ENCODE assay signal across 8 cellular contexts in genomic region chr5:36177715-36178556, GRCh38. TPM values are rescaled to one million over a fixed set of nuclear protein-coding genes. Genes with fewer than 3 reads are reported as not detected.
DNase-seq lines count a peak whose midpoint lies in the region; ATAC-seq, FAIRE-seq and TF ChIP-seq lines count a peak whose summit lies in the region.

No MANE protein-coding gene starts in this region.

- H3K4me3 Mint-ChIP-seq in chondrocyte (ENCODE audit: unreplicated experiment): no peak overlapping the region
- H3K4me3 Mint-ChIP-seq in activated CD4-positive, alpha-beta memory T cell treated with anti-CD3 and anti-CD28 coated beads for 36 hours: no peak overlapping the region

- no peaks in the 10 kb centered on the region for H3K27me3 Mint-ChIP-seq in chondrocyte (ENCODE audit: low read depth)
- H3K27me3 Mint-ChIP-seq in activated CD4-positive, alpha-beta memory T cell treated with anti-CD3 and anti-CD28 coated beads for 36 hours: no peaks in the 10 kb centered on the region

- TF ChIP-seq CTCF in chondrocyte (IDR thresholded peaks at IDR 0.05): peak; percentile 83

- H3K36me3 Mint-ChIP-seq in chondrocyte (ENCODE audit: low read depth): peaks cover 27% of the 10 kb centered on the region
- peaks cover 52% of the 10 kb centered on the region for H3K36me3 Mint-ChIP-seq in activated CD4-positive, alpha-beta memory T cell treated with anti-CD3 and anti-CD28 coated beads for 36 hours

- no peaks in the 10 kb centered on the region for H3K9me3 Mint-ChIP-seq in chondrocyte (ENCODE audit: low read depth)
- H3K9me3 Mint-ChIP-seq in activated CD4-positive, alpha-beta memory T cell treated with anti-CD3 and anti-CD28 coated beads for 36 hours: no peaks in the 10 kb centered on the region

- CTCF ChIA-PET in activated CD4-positive, alpha-beta memory T cell treated with anti-CD3 and anti-CD28 coated beads for 36 hours (lab: Charles Lee): interaction anchor here (0.7 to 1.6 kb wide), 3 partner anchors 59 to 64 kb away, joined by 3 to 5 read pairs (median 4); partner anchors contain the start of gene NADK2

- no peak for FAIRE-seq in frontal cortex (lab: Jason Lieb, UNC)

- DNase-seq in Right ventricle myocardium superior: no peak
- DNase-seq in cardiac septum (ENCODE audit: low spot score): no peak
- DNase-seq in NCI-H446 treated with DMSO at 0.1 percent for 48 hours (lab: John Stamatoyannopoulos, UW): peak; percentile 54
- no peak for DNase-seq in chondrocyte (ENCODE audit: low spot score)
- peak; percentile 63 for DNase-seq in medulla oblongata (ENCODE audit: extremely low spot score)
- no peak for DNase-seq in frontal cortex (ENCODE audit: low spot score in 2 of 2)
- no peak for DNase-seq in activated CD4-positive, alpha-beta memory T cell treated with anti-CD3 and anti-CD28 coated beads for 36 hours

- no peak overlapping the region for H3K27ac Mint-ChIP-seq in chondrocyte (ENCODE audit: unreplicated experiment)
- no peak overlapping the region for H3K27ac Mint-ChIP-seq in activated CD4-positive, alpha-beta memory T cell treated with anti-CD3 and anti-CD28 coated beads for 36 hours

- ATAC-seq in Right ventricle myocardium superior (ENCODE audit: poor library complexity): peak; percentile 71
- no peak for ATAC-seq in GM18520 (IDR thresholded peaks at IDR 0.05; ENCODE audit: unreplicated experiment)

- H3K4me1 Mint-ChIP-seq in chondrocyte (ENCODE audit: low read depth): peaks cover 3% of the 10 kb centered on the region
- H3K4me1 Mint-ChIP-seq in activated CD4-positive, alpha-beta memory T cell treated with anti-CD3 and anti-CD28 coated beads for 36 hours (ENCODE audit: low read depth): peaks cover 5% of the 10 kb centered on the region

- intact Hi-C loops in Right ventricle myocardium superior (cut with DNase I): loop anchor here (5.0 kb wide), 1 partner anchor 219 kb away; no protein-coding TSS in a partner anchor
- intact Hi-C loops in cardiac septum (cut with DNase I): loop anchor here (5.0 kb wide), 2 partner anchors 129 to 519 kb away; no protein-coding TSS in a partner anchor
- intact Hi-C loops in activated CD4-positive, alpha-beta memory T cell treated with anti-CD3 and anti-CD28 coated beads for 36 hours (cut with micrococcal nuclease): no loop called here

- POLR2A ChIA-PET in activated CD4-positive, alpha-beta memory T cell treated with anti-CD3 and anti-CD28 coated beads for 36 hours (lab: Charles Lee): no interaction called here

RNA-seq across cellular contexts. Expression of gene SKP2, which starts 26.0 kb away (rescaled TPM):
- total RNA-seq in Right ventricle myocardium superior: 4.7 TPM
- total RNA-seq in cardiac septum: 3.7 TPM
- 34.8 to 41.1 TPM (median 36.1 TPM) in 3 replicates for total RNA-seq in chondrocyte
- 15.9 TPM for total RNA-seq in frontal cortex
- total RNA-seq in activated CD4-positive, alpha-beta memory T cell treated with anti-CD3 and anti-CD28 coated beads for 36 hours: 10 to 100 TPM; 33.1 to 34.7 TPM

RNA-seq across cellular contexts. Expression of gene LMBRD2, which starts 26.2 kb away (rescaled TPM):
- total RNA-seq in Right ventricle myocardium superior (9.5 TPM), cardiac septum (11.7 TPM), chondrocyte (11.3 to 11.8 TPM (median 11.6 TPM) in 3 replicates), frontal cortex (77.9 TPM)
- total RNA-seq in activated CD4-positive, alpha-beta memory T cell treated with anti-CD3 and anti-CD28 coated beads for 36 hours: 10 to 100 TPM in 1 of 2 experiments, 1 to 10 TPM in 1; 8.1 to 10.0 TPM

Comparison
In these comparisons a context has a peak if more than half of its experiments do, and no peak if none do; other contexts are left out.
1. DNase-seq: peak in NCI-H446 treated with DMSO at 0.1 percent for 48 hours (single experiment) and medulla oblongata (single experiment); none in Right ventricle myocardium superior (single experiment), cardiac septum (single experiment), chondrocyte (single experiment), frontal cortex (0 of 2) and activated CD4-positive, alpha-beta memory T cell treated with anti-CD3 and anti-CD28 coated beads for 36 hours (single experiment).